In genomic region chr11:65718964-65719492, GRCh38 we compare ENCODE assay signal across 9 cellular contexts. TPM values are rescaled to one million over a fixed set of nuclear protein-coding genes. Genes with fewer than 3 reads are reported as not detected.
DNase-seq lines count a peak whose midpoint lies in the region; ATAC-seq and TF ChIP-seq lines count a peak whose summit lies in the region.
"Had no signal": no experiment of that assay in that cellular context is flagged by ENCODE, and none has a peak within 500 bp of the region (broad histone marks: within the 10 kb centered on the region; RNA-seq: fewer than 3 reads in every experiment).

No MANE protein-coding gene starts in this region.

- peak; percentile 67 for DNase-seq in Right ventricle myocardium superior
- DNase-seq in right atrium auricular region (ENCODE audit: low spot score): no peak
- DNase-seq in adrenal gland: peak; percentile 81 to 94 (median 92)
- peak; percentile 11 for DNase-seq in kidney tubule cell (ENCODE audit: low spot score)
- DNase-seq in vagina (ENCODE audit: extremely low spot score in 2 of 2): no peak
- no peak for DNase-seq in medulla oblongata (ENCODE audit: extremely low spot score)
- DNase-seq: thyroid gland had no signal

- WGBS in adrenal gland, 4 donors: 22 to 61% (median 35%) methylated on average over 6 to 10 of the region's 10 CpGs

- TF ChIP-seq POLR2A in adrenal gland (IDR thresholded peaks at IDR 0.05): no peak
- TF ChIP-seq POLR2A in vagina (IDR thresholded peaks at IDR 0.05): no peak

- H3K4me1 ChIP-seq in right atrium auricular region (peaks cover 0 to 28% of the 10 kb centered on the region in 2 donors), adrenal gland (replicated peaks in 1 of 2) (peaks cover 17 to 21% of the 10 kb centered on the region in 2 donors), vagina (peaks cover 25% of the 10 kb centered on the region)

- H3K27me3 ChIP-seq in right atrium auricular region (no peaks in the 10 kb centered on the region), adrenal gland (no peaks in the 10 kb centered on the region), vagina (no peaks in the 10 kb centered on the region)
- H3K27me3 ChIP-seq: thyroid gland had no signal

- intact Hi-C loops in Right ventricle myocardium superior (cut with DNase I): no loop called here
- intact Hi-C loops in adrenal gland (cut with DNase I): loop anchor here (5.0 kb wide), 2 partner anchors 53 to 98 kb away; no protein-coding TSS in a partner anchor
- intact Hi-C loops in vagina (cut with DNase I): no loop called here

- H3K36me3 ChIP-seq in right atrium auricular region: peaks cover 55% of the 10 kb centered on the region
- peaks cover 0 to 55% of the 10 kb centered on the region in 2 donors for H3K36me3 ChIP-seq in adrenal gland (replicated peaks in 1 of 2)
- H3K36me3 ChIP-seq in vagina: peaks cover 0 to 51% of the 10 kb centered on the region in 2 donors

- H3K4me3 ChIP-seq in right atrium auricular region (peak overlapping the region in 1 of 2 donors; percentile 63), adrenal gland (peak overlapping the region in 1 of 4 donors; percentile 93), vagina (peak overlapping the region; percentile 63 to 68)

- TF ChIP-seq CTCF in right atrium auricular region (IDR thresholded peaks at IDR 0.05): no peak
- TF ChIP-seq CTCF in adrenal gland (IDR thresholded peaks at IDR 0.05): no peak
- no peak for TF ChIP-seq CTCF in vagina (IDR thresholded peaks at IDR 0.05)

- H3K9me3 ChIP-seq in right atrium auricular region: no peaks in the 10 kb centered on the region
- no peaks in the 10 kb centered on the region for H3K9me3 ChIP-seq in adrenal gland (replicated peaks in 1 of 3)
- no peaks in the 10 kb centered on the region for H3K9me3 ChIP-seq in vagina
- H3K9me3 ChIP-seq: thyroid gland had no signal

- ATAC-seq in Right ventricle myocardium superior (ENCODE audit: poor library complexity) (peak; percentile 21), HG03159 (IDR thresholded peaks at IDR 0.05; ENCODE audit: unreplicated experiment) (no peak), HG02973 (IDR thresholded peaks at IDR 0.05; ENCODE audit: unreplicated experiment) (no peak)

- H3K27ac ChIP-seq in right atrium auricular region: no peak overlapping the region
- peak overlapping the region in 3 of 5 donors; percentile 11 to 96 (median 22) for H3K27ac ChIP-seq in adrenal gland
- H3K27ac ChIP-seq in vagina: peak overlapping the region; percentile 93

RNA-seq across cellular contexts. Expression of gene RNASEH2C, which starts 1.6 kb away (rescaled TPM):
- total RNA-seq in Right ventricle myocardium superior (49.5 TPM), right atrium auricular region (100 to 1,000 TPM; 105 to 194 TPM), adrenal gland (100 to 1,000 TPM in 6 of 8 donors, 10 to 100 TPM in 2; 69.7 to 170 (median 117) TPM), vagina (66.8 TPM)
- polyA plus RNA-seq in adrenal gland: 100 to 1,000 TPM in 1 of 3 donors, 10 to 100 TPM in 2; 13.5 to 109 (median 79.5) TPM

RNA-seq across cellular contexts. Expression of gene KAT5, which starts 7.0 kb away (rescaled TPM):
- total RNA-seq in Right ventricle myocardium superior: 40.8 TPM
- 10 to 100 TPM; 29.7 to 50.1 TPM for total RNA-seq in right atrium auricular region
- total RNA-seq in adrenal gland: 10 to 100 TPM; 55.9 to 89.6 (median 66.8) TPM
- polyA plus RNA-seq in adrenal gland: 100 to 1,000 TPM in 2 of 3 donors, 10 to 100 TPM in 1; 52.0 to 199 (median 107) TPM
- total RNA-seq in vagina: 58.9 TPM

RNA-seq across cellular contexts. Expression of gene RELA, which starts 56.3 kb away (rescaled TPM):
- 31.0 TPM for total RNA-seq in Right ventricle myocardium superior
- total RNA-seq in right atrium auricular region: 10 to 100 TPM; 30.7 to 54.9 TPM
- 10 to 100 TPM; 31.7 to 76.2 (median 69.6) TPM for total RNA-seq in adrenal gland
- polyA plus RNA-seq in adrenal gland: 10 to 100 TPM; 38.2 to 64.6 (median 46.7) TPM
- total RNA-seq in vagina: 59.2 TPM

Comparison
In these comparisons a context has a peak if more than half of its experiments do, and no peak if none do; other contexts are left out.
1. DNase-seq: peak in Right ventricle myocardium superior (single experiment), adrenal gland (7 of 7) and kidney tubule cell (single experiment); none in right atrium auricular region (single experiment), vagina (0 of 2) and medulla oblongata (single experiment).
2. H3K27ac ChIP-seq: peak in adrenal gland (3 of 5) and vagina (single experiment); none in right atrium auricular region (0 of 2).
3. intact Hi-C loops: an anchor here in adrenal gland (5.0 kb wide); none called in Right ventricle myocardium superior and vagina.